Comparison of ENCODE assay signal across 1 cellular context in the genomic region with DNA sequence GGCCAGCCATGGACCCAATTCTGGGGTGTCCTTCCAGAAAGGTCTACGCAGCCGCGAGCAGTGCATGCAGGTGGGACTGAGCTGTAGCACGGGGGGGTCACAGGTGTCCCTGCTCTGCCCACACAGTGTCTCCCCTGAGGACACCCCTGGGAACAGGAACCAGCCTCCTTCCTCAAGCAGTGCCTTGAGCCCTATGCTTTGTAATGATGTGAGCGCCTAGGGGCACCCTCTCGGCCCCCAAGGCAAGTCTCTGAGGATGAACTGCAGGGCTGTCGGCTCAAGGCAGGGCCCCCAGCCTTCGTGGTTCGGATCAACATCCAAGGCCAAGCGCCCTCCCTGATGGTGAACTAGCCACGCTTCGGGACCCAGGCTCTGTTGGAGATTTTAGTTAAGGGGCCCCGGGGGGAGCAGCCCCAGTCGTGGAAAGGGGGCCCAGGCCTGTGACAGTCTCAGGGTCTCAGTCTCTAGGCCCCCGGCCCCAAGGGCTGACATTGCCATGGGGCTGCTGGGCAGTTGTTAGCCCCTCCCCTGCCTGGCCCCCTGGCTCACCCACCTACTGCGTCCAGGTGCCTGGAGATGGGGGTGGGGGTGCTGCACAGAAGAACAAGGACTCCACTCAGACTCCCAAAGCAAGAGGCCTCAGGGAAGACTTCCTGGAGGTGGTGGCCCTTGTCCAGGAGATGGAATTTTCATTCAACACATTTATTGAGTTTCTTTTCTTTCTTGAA.
TF ChIP-seq lines count a peak whose summit lies in the region.

No MANE protein-coding gene starts in this region.

TF ChIP-seq in HepG2, 621 proteins besides CTCF, POLR2A, EP300 and RAD21:
- no peak for TF ChIP-seq JDP2 (CRISPR knock-in tag; IDR thresholded peaks at IDR 0.05; ENCODE audit: borderline replicate concordance)
- TF ChIP-seq ZFP36 (IDR thresholded peaks at IDR 0.05; ENCODE audit: borderline replicate concordance, low read depth, low read length, partially characterized antibody): peak; percentile 53
- TF ChIP-seq POLR2G (IDR thresholded peaks at IDR 0.05; ENCODE audit: low read depth, low read length): peak; percentile 23; the same call in 1 of the 2 replicates
- no peak for TF ChIP-seq ZNF790 (CRISPR knock-in tag; IDR thresholded peaks at IDR 0.05; ENCODE audit: borderline replicate concordance)
- TF ChIP-seq AKAP8 (CRISPR knock-in tag; IDR thresholded peaks at IDR 0.05): peak; percentile 17; the same call in 1 of the 2 replicates
- 0 out of 2 replicates have a peak, but pooled peaks have one; percentile 13 for TF ChIP-seq TAF1 (CRISPR knock-in tag; IDR thresholded peaks at IDR 0.05)
- TF ChIP-seq AGO2 (optimal IDR thresholded peaks at IDR 0.05; ENCODE audit: low read depth, low read length): peak; percentile 56
- no peak for TF ChIP-seq MAF1 (CRISPR knock-in tag; IDR thresholded peaks at IDR 0.05; ENCODE audit: borderline replicate concordance)
- peak; percentile 93 for TF ChIP-seq AGO1 (IDR thresholded peaks at IDR 0.05; ENCODE audit: low read depth, low read length, poor library complexity, severe bottlenecking)
- TF ChIP-seq SSRP1 (CRISPR knock-in tag; IDR thresholded peaks at IDR 0.05): peak; percentile 26; the same call in 1 of the 2 replicates
- no peak for TF ChIP-seq ZNF567 (CRISPR knock-in tag; IDR thresholded peaks at IDR 0.05; ENCODE audit: borderline replicate concordance)
- TF ChIP-seq, protein P1, sequence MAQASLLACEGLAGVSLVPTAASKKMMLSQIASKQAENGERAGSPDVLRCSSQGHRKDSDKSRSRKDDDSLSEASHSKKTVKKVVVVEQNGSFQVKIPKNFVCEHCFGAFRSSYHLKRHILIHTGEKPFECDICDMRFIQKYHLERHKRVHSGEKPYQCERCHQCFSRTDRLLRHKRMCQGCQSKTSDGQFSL (CRISPR knock-in tag; IDR thresholded peaks at IDR 0.05): peak; percentile 41; the same call in 1 of the 2 replicates
- TF ChIP-seq ZNF530 (CRISPR knock-in tag; IDR thresholded peaks at IDR 0.05; ENCODE audit: low read depth): no peak
- TF ChIP-seq ELF1 (CRISPR knock-in tag; IDR thresholded peaks at IDR 0.05): 0 out of 2 replicates have a peak, but pooled peaks have one; percentile 26
